In genomic region chr1:117366281-117366981, GRCh38 we compare ENCODE assay signal across 1 cellular context.
TF ChIP-seq lines count a peak whose summit lies in the region.

No MANE protein-coding gene starts in this region.

TF ChIP-seq in HepG2, 621 proteins besides CTCF, POLR2A, EP300 and RAD21 (continued from another document and continues in another):
- TF ChIP-seq, protein P1, sequence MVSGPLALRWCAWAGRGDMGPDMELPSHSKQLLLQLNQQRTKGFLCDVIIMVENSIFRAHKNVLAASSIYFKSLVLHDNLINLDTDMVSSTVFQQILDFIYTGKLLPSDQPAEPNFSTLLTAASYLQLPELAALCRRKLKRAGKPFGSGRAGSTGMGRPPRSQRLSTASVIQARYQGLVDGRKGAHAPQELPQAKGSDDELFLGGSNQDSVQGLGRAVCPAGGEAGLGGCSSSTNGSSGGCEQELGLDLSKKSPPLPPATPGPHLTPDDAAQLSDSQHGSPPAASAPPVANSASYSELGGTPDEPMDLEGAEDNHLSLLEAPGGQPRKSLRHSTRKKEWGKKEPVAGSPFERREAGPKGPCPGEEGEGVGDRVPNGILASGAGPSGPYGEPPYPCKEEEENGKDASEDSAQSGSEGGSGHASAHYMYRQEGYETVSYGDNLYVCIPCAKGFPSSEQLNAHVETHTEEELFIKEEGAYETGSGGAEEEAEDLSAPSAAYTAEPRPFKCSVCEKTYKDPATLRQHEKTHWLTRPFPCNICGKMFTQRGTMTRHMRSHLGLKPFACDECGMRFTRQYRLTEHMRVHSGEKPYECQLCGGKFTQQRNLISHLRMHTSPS (CRISPR knock-in tag; IDR thresholded peaks at IDR 0.05; ENCODE audit: low read depth): no peak
- TF ChIP-seq FOXO4 (CRISPR knock-in tag; conservative IDR thresholded peaks at IDR 0.05): no peak
- TF ChIP-seq ZNF224 (CRISPR knock-in tag; IDR thresholded peaks at IDR 0.05): no peak
- TF ChIP-seq SMARCC2 (IDR thresholded peaks at IDR 0.05): no peak
- TF ChIP-seq ZNF570 (CRISPR knock-in tag; IDR thresholded peaks at IDR 0.05; ENCODE audit: borderline replicate concordance): no peak
- no peak for TF ChIP-seq CBX2 (IDR thresholded peaks at IDR 0.05; ENCODE audit: low read depth, low read length)
- TF ChIP-seq CBX2 (CRISPR knock-in tag; IDR thresholded peaks at IDR 0.05; ENCODE audit: low read depth): no peak
- TF ChIP-seq PAWR (CRISPR knock-in tag; IDR thresholded peaks at IDR 0.05; ENCODE audit: borderline replicate concordance): no peak
- TF ChIP-seq ZFP62 (CRISPR knock-in tag; IDR thresholded peaks at IDR 0.05): no peak
- no peak for TF ChIP-seq REL (CRISPR knock-in tag; conservative IDR thresholded peaks at IDR 0.05)
- TF ChIP-seq, protein P2, sequence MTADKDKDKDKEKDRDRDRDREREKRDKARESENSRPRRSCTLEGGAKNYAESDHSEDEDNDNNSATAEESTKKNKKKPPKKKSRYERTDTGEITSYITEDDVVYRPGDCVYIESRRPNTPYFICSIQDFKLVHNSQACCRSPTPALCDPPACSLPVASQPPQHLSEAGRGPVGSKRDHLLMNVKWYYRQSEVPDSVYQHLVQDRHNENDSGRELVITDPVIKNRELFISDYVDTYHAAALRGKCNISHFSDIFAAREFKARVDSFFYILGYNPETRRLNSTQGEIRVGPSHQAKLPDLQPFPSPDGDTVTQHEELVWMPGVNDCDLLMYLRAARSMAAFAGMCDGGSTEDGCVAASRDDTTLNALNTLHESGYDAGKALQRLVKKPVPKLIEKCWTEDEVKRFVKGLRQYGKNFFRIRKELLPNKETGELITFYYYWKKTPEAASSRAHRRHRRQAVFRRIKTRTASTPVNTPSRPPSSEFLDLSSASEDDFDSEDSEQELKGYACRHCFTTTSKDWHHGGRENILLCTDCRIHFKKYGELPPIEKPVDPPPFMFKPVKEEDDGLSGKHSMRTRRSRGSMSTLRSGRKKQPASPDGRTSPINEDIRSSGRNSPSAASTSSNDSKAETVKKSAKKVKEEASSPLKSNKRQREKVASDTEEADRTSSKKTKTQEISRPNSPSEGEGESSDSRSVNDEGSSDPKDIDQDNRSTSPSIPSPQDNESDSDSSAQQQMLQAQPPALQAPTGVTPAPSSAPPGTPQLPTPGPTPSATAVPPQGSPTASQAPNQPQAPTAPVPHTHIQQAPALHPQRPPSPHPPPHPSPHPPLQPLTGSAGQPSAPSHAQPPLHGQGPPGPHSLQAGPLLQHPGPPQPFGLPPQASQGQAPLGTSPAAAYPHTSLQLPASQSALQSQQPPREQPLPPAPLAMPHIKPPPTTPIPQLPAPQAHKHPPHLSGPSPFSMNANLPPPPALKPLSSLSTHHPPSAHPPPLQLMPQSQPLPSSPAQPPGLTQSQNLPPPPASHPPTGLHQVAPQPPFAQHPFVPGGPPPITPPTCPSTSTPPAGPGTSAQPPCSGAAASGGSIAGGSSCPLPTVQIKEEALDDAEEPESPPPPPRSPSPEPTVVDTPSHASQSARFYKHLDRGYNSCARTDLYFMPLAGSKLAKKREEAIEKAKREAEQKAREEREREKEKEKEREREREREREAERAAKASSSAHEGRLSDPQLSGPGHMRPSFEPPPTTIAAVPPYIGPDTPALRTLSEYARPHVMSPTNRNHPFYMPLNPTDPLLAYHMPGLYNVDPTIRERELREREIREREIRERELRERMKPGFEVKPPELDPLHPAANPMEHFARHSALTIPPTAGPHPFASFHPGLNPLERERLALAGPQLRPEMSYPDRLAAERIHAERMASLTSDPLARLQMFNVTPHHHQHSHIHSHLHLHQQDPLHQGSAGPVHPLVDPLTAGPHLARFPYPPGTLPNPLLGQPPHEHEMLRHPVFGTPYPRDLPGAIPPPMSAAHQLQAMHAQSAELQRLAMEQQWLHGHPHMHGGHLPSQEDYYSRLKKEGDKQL (CRISPR knock-in tag; IDR thresholded peaks at IDR 0.05; ENCODE audit: low read depth): no peak
- TF ChIP-seq ATM (IDR thresholded peaks at IDR 0.05; ENCODE audit: borderline replicate concordance): no peak
- no peak for TF ChIP-seq ZNF446 (CRISPR knock-in tag; IDR thresholded peaks at IDR 0.05)
- no peak for TF ChIP-seq USF2 (IDR thresholded peaks at IDR 0.05; ENCODE audit: low read depth, low read length)
- TF ChIP-seq USF2 (CRISPR knock-in tag; IDR thresholded peaks at IDR 0.05; ENCODE audit: borderline replicate concordance): no peak
- no peak for TF ChIP-seq ZNF180 (CRISPR knock-in tag; IDR thresholded peaks at IDR 0.05; ENCODE audit: borderline replicate concordance, low read depth)
- TF ChIP-seq RNF2 (conservative IDR thresholded peaks at IDR 0.05; ENCODE audit: low read depth): no peak
- no peak for TF ChIP-seq ARHGAP35 (CRISPR knock-in tag; IDR thresholded peaks at IDR 0.05; ENCODE audit: borderline replicate concordance)
- TF ChIP-seq ZNF704 (CRISPR knock-in tag; IDR thresholded peaks at IDR 0.05; ENCODE audit: borderline replicate concordance): no peak
- TF ChIP-seq ZNF7 (CRISPR knock-in tag; IDR thresholded peaks at IDR 0.05): no peak
- TF ChIP-seq ZNF235 (CRISPR knock-in tag; IDR thresholded peaks at IDR 0.05; ENCODE audit: borderline replicate concordance): 0 out of 2 replicates have a peak, but pooled peaks have one; percentile 3
- no peak for TF ChIP-seq ZSCAN31 (CRISPR knock-in tag; IDR thresholded peaks at IDR 0.05; ENCODE audit: low read depth)
- no peak for TF ChIP-seq ZNF296 (CRISPR knock-in tag; conservative IDR thresholded peaks at IDR 0.05)
- TF ChIP-seq, protein P3, sequence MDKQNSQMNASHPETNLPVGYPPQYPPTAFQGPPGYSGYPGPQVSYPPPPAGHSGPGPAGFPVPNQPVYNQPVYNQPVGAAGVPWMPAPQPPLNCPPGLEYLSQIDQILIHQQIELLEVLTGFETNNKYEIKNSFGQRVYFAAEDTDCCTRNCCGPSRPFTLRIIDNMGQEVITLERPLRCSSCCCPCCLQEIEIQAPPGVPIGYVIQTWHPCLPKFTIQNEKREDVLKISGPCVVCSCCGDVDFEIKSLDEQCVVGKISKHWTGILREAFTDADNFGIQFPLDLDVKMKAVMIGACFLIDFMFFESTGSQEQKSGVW (CRISPR knock-in tag; IDR thresholded peaks at IDR 0.05; ENCODE audit: borderline replicate concordance): no peak
- TF ChIP-seq ZNF326 (CRISPR knock-in tag; IDR thresholded peaks at IDR 0.05; ENCODE audit: borderline replicate concordance): no peak
- TF ChIP-seq, protein P4, sequence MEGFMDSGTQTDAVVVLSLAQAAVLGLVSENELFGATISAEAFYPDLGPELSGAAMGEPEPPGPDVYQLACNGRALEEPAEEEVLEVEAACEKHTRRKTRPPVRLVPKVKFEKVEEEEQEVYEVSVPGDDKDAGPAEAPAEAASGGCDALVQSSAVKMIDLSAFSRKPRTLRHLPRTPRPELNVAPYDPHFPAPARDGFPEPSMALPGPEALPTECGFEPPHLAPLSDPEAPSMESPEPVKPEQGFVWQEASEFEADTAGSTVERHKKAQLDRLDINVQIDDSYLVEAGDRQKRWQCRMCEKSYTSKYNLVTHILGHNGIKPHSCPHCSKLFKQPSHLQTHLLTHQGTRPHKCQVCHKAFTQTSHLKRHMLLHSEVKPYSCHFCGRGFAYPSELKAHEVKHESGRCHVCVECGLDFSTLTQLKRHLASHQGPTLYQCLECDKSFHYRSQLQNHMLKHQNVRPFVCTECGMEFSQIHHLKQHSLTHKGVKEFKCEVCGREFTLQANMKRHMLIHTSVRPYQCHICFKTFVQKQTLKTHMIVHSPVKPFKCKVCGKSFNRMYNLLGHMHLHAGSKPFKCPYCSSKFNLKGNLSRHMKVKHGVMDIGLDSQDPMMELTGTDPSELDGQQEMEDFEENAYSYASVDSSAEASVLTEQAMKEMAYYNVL (CRISPR knock-in tag; IDR thresholded peaks at IDR 0.05; ENCODE audit: borderline replicate concordance): no peak
- TF ChIP-seq KAT8 (CRISPR knock-in tag; IDR thresholded peaks at IDR 0.05): no peak
- TF ChIP-seq ZNF891 (CRISPR knock-in tag; IDR thresholded peaks at IDR 0.05): 0 out of 2 replicates have a peak, but pooled peaks have one; percentile 53
- TF ChIP-seq SSRP1 (CRISPR knock-in tag; IDR thresholded peaks at IDR 0.05): no peak
- no peak for TF ChIP-seq ZBTB3 (CRISPR knock-in tag; IDR thresholded peaks at IDR 0.05; ENCODE audit: borderline replicate concordance, low read depth)
- TF ChIP-seq, protein P5, sequence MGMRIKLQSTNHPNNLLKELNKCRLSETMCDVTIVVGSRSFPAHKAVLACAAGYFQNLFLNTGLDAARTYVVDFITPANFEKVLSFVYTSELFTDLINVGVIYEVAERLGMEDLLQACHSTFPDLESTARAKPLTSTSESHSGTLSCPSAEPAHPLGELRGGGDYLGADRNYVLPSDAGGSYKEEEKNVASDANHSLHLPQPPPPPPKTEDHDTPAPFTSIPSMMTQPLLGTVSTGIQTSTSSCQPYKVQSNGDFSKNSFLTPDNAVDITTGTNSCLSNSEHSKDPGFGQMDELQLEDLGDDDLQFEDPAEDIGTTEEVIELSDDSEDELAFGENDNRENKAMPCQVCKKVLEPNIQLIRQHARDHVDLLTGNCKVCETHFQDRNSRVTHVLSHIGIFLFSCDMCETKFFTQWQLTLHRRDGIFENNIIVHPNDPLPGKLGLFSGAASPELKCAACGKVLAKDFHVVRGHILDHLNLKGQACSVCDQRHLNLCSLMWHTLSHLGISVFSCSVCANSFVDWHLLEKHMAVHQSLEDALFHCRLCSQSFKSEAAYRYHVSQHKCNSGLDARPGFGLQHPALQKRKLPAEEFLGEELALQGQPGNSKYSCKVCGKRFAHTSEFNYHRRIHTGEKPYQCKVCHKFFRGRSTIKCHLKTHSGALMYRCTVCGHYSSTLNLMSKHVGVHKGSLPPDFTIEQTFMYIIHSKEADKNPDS (CRISPR knock-in tag; IDR thresholded peaks at IDR 0.05): no peak
- no peak for TF ChIP-seq PHF20 (CRISPR knock-in tag; IDR thresholded peaks at IDR 0.05)
- 0 out of 2 replicates have a peak, but pooled peaks have one; percentile 21 for TF ChIP-seq ZMYM3 (CRISPR knock-in tag; IDR thresholded peaks at IDR 0.05)
- TF ChIP-seq PCBP1 (IDR thresholded peaks at IDR 0.05; ENCODE audit: borderline replicate concordance, low read depth, low read length): no peak
- no peak for TF ChIP-seq ZNF746 (CRISPR knock-in tag; IDR thresholded peaks at IDR 0.05)
- peak; percentile 44; the same call in 1 of the 2 replicates for TF ChIP-seq FOXC1 (CRISPR knock-in tag; IDR thresholded peaks at IDR 0.05; ENCODE audit: borderline replicate concordance)
- no peak for TF ChIP-seq ZNF737 (CRISPR knock-in tag; IDR thresholded peaks at IDR 0.05; ENCODE audit: borderline replicate concordance)
- TF ChIP-seq SP1 (IDR thresholded peaks at IDR 0.05): no peak
- peak; percentile 17; the same call in 1 of the 2 replicates for TF ChIP-seq SP1 (CRISPR knock-in tag; IDR thresholded peaks at IDR 0.05)
- TF ChIP-seq SNAPC5 (CRISPR knock-in tag; IDR thresholded peaks at IDR 0.05; ENCODE audit: borderline replicate concordance): no peak
- no peak for TF ChIP-seq FOXM1 (CRISPR knock-in tag; IDR thresholded peaks at IDR 0.05)
- peak; percentile 39; the same call in 1 of the 2 replicates for TF ChIP-seq ZNF367 (CRISPR knock-in tag; IDR thresholded peaks at IDR 0.05; ENCODE audit: borderline replicate concordance)
- no peak for TF ChIP-seq FOXP1 (IDR thresholded peaks at IDR 0.05)
- TF ChIP-seq FOXP1 (CRISPR knock-in tag; IDR thresholded peaks at IDR 0.05): no peak
- TF ChIP-seq MAF1 (CRISPR knock-in tag; IDR thresholded peaks at IDR 0.05; ENCODE audit: borderline replicate concordance): peak; percentile 49; the same call in 1 of the 2 replicates
